ENCODE assay signal across 10 cellular contexts in the genomic region with DNA sequence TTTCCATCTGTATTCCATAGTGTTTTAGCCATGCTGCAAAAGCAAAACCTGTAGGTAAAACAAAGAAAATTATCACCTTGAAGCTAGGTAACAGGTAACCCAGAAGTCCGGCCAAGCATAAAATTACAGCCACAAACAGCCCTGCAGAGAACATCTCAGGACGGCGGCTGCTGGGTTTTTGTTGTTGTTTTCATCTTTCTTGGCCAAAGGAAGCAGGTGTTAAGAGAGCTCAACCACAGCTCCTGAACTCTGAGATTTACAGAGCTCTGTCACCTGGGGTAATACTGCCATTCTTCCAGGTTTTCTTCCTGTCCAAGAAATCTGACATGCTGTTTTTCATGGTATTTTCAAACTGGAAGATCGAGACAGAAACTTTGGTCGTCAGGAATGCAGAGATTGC. TPM values are rescaled to one million over a fixed set of nuclear protein-coding genes. Genes with fewer than 3 reads are reported as not detected.
A peak's percentile ranks its signal among the peaks of the same experiment; 100 is the strongest.
DNase-seq lines count a peak whose midpoint lies in the region; ATAC-seq, FAIRE-seq and TF ChIP-seq lines count a peak whose summit lies in the region.
"Had no signal": no experiment of that assay in that cellular context is flagged by ENCODE, and none has a peak within 500 bp of the region (broad histone marks: within the 10 kb centered on the region; RNA-seq: fewer than 3 reads in every experiment).

No MANE protein-coding gene starts in this region.

- H3K79me2 ChIP-seq in PC-3 (ENCODE audit: low read length): no peaks in the 10 kb centered on the region

- peak overlapping the region; percentile 85 to 86 (median 86) for H3K4me3 Mint-ChIP-seq in nephron

- peak overlapping the region in 2 of 3 experiments; percentile 77 to 78 for H3K27ac Mint-ChIP-seq in nephron

- DNase-seq in GM19239 (ENCODE audit: insufficient read length, low spot score) (no peak), PC-3 (no peak), SKM-1 (lab: John Stamatoyannopoulos, UW; ENCODE audit: unreplicated experiment) (no peak), dermis blood vessel endothelial cell (no peak), left lung (no peak)

- H3K4me2 ChIP-seq in PC-3 (ENCODE audit: low read length): peak overlapping the region; percentile 88

- H3K9me2 ChIP-seq in PC-3 (replicated peaks; ENCODE audit: low read length): no peaks in the 10 kb centered on the region

- CTCF ChIA-PET in PC-3 (lab: Charles Lee): no interaction called here

- no peaks in the 10 kb centered on the region for H3F3A ChIP-seq in PC-3 (ENCODE audit: low read length, unreplicated experiment)

- H4K20me1 ChIP-seq in PC-3 (ENCODE audit: low read length): no peaks in the 10 kb centered on the region

- H3K27me3 ChIP-seq in PC-3 (ENCODE audit: low read length) (no peaks in the 10 kb centered on the region), left lung (peaks cover 21 to 38% of the 10 kb centered on the region in 2 donors)
- H3K27me3 ChIP-seq: right atrium auricular region had no signal

- POLR2A ChIA-PET in PC-3 (lab: Charles Lee; ENCODE audit: unreplicated experiment): no interaction called here

- H3K4me1 ChIP-seq in PC-3 (ENCODE audit: insufficient read depth, low read length) (peaks cover 48% of the 10 kb centered on the region), left lung (peaks cover 0 to 20% of the 10 kb centered on the region in 2 donors)

- peaks cover 11% of the 10 kb centered on the region for H3K4me1 Mint-ChIP-seq in nephron

- H3K27ac ChIP-seq in PC-3 (ENCODE audit: low read length) (no peak overlapping the region), left lung (no peak overlapping the region)
- H3K27ac ChIP-seq: right atrium auricular region, thoracic aorta had no signal

- H3K9me3 ChIP-seq in PC-3 (ENCODE audit: low read length) (no peaks in the 10 kb centered on the region), left lung (no peaks in the 10 kb centered on the region)
- H3K9me3 ChIP-seq: right atrium auricular region, thoracic aorta had no signal

- H3K9me3 Mint-ChIP-seq in nephron: no peaks in the 10 kb centered on the region

- no peaks in the 10 kb centered on the region for H3K36me3 Mint-ChIP-seq in nephron (ENCODE audit: low read depth)

- H3K4me3 ChIP-seq in PC-3 (ENCODE audit: low read length) (peak overlapping the region; percentile 71), left lung (peak overlapping the region in 1 of 2 donors; percentile 43)

- peak; percentile 82 for FAIRE-seq in GM19239 (lab: Jason Lieb, UNC)

- H3K27me3 Mint-ChIP-seq in nephron (ENCODE audit: low read depth): peaks cover 63% of the 10 kb centered on the region

- TF ChIP-seq CTCF in PC-3 (conservative IDR thresholded peaks at IDR 0.05; ENCODE audit: low read depth, low read length) (no peak), nephron (IDR thresholded peaks at IDR 0.05; ENCODE audit: unreplicated experiment in 3 of 3) (no peak), left lung (IDR thresholded peaks at IDR 0.05) (no peak)

- H3K36me3 ChIP-seq in PC-3 (ENCODE audit: low read depth, low read length): no peaks in the 10 kb centered on the region
- H3K36me3 ChIP-seq in left lung: no peaks in the 10 kb centered on the region
- H3K36me3 ChIP-seq: right atrium auricular region, thoracic aorta had no signal

- ATAC-seq in HG02571 (IDR thresholded peaks at IDR 0.05; ENCODE audit: unreplicated experiment): peak; percentile 36
- no peak for ATAC-seq in PC-3
- no peak for ATAC-seq in left lung

- no peak overlapping the region for H3K9ac ChIP-seq in PC-3 (ENCODE audit: low read length)

- BruUV-seq in PC-3 (replicated peaks; lab: Mats Ljungman, UMichigan): no TSS peak

- intact Hi-C loops in PC-3 (cut with micrococcal nuclease) (loop anchor here (1.0 to 2.0 kb wide), 2 partner anchors 45 to 50 kb away; no protein-coding TSS in a partner anchor), left lung (cut with DNase I) (no loop called here)

- peak overlapping the region; percentile 94; the same call in 1 of the 2 replicates for H2AFZ ChIP-seq in PC-3 (ENCODE audit: low read length)

RNA-seq across cellular contexts. Expression of a gene that starts 0.8 kb away (rescaled TPM):
- 0.91 and 1.6 TPM in 2 replicates for total RNA-seq in PC-3 (2014; rRNA removed)
- total RNA-seq in dermis blood vessel endothelial cell: 0.17 and 2.6 TPM in 2 replicates
- total RNA-seq in left lung: 10 to 100 TPM; 13.4 to 13.5 TPM
- total RNA-seq: RPMI7951 had no signal
